ENCODE assay signal across 17 cellular contexts in genomic region chr2:85954918-85955420, GRCh38.
A peak's percentile ranks its signal among the peaks of the same experiment; 100 is the strongest.
DNase-seq lines count a peak whose midpoint lies in the region; ATAC-seq, FAIRE-seq and TF ChIP-seq lines count a peak whose summit lies in the region.
"Had no signal": no experiment of that assay in that cellular context is flagged by ENCODE, and none has a peak within 500 bp of the region (broad histone marks: within the 10 kb centered on the region; RNA-seq: fewer than 3 reads in every experiment).

No MANE protein-coding gene starts in this region.

- no peaks in the 10 kb centered on the region for H3K79me2 ChIP-seq in GM12878 (ENCODE audit: control insufficient read depth, insufficient read depth, low read length)

- H3K27ac ChIP-seq in breast epithelium = peak overlapping the region; percentile 36 to 42
- H3K27ac ChIP-seq in GM12878 (ENCODE audit: control insufficient read depth, insufficient read depth) = no peak overlapping the region
- H3K27ac ChIP-seq: adrenal gland, GM23248 had no signal

- H3K4me3 Mint-ChIP-seq in MCF 10A (ENCODE audit: unreplicated experiment) (no peak overlapping the region), memory B cell (no peak overlapping the region)
- H3K4me3 Mint-ChIP-seq: IgD-negative memory B cell had no signal

- H3K4me1 Mint-ChIP-seq in MCF 10A (ENCODE audit: insufficient read depth, unreplicated experiment) (peaks cover 14% of the 10 kb centered on the region), memory B cell (peaks cover 7% of the 10 kb centered on the region)

- H3K36me3 Mint-ChIP-seq in MCF 10A (ENCODE audit: insufficient read depth, unreplicated experiment) = no peaks in the 10 kb centered on the region
- no peaks in the 10 kb centered on the region for H3K36me3 Mint-ChIP-seq in memory B cell
- H3K36me3 Mint-ChIP-seq: IgD-negative memory B cell had no signal

- POLR2A ChIA-PET in MCF 10A (lab: Yijun Ruan, JAX) (no interaction called here), GM12878 (lab: Charles Lee) (no interaction called here)

- FAIRE-seq in GM12878 (lab: Jason Lieb, UNC) (no peak), urothelium cell line (lab: Jason Lieb, UNC) (no peak)
- FAIRE-seq: endothelial cell of umbilical vein, keratinocyte had no signal

- TF ChIP-seq CTCF in breast epithelium (IDR thresholded peaks at IDR 0.05) (no peak), MCF 10A (IDR thresholded peaks at IDR 0.05; ENCODE audit: unreplicated experiment) (no peak), GM12878 (IDR thresholded peaks at IDR 0.05 in 2 of 3, conservative IDR thresholded peaks at IDR 0.05 in 1 of 3; ENCODE audit: control insufficient read depth in 2 of 3, extremely low read depth in 1 of 3, insufficient read depth in 1 of 3, low read depth in 3 of 3, low read length in 3 of 3) (no peak)

- H3K4me3 ChIP-seq in breast epithelium = no peak overlapping the region
- H3K4me3 ChIP-seq in GM12878 = no peak overlapping the region
- H3K4me3 ChIP-seq: adrenal gland, GM23248 had no signal

- H3K36me3 ChIP-seq in breast epithelium = no peaks in the 10 kb centered on the region
- no peaks in the 10 kb centered on the region for H3K36me3 ChIP-seq in GM12878 (ENCODE audit: control insufficient read depth in 2 of 2, insufficient read depth in 2 of 2, low read length in 1 of 2)
- H3K36me3 ChIP-seq: adrenal gland had no signal

- H4K20me1 ChIP-seq in GM12878 (ENCODE audit: control insufficient read depth, insufficient read depth) = no peaks in the 10 kb centered on the region

- no peak overlapping the region for H3K4me2 ChIP-seq in GM12878 (ENCODE audit: control insufficient read depth, insufficient read depth)

- CTCF ChIA-PET in MCF 10A (lab: Yijun Ruan, JAX) = no interaction called here
- CTCF ChIA-PET in GM12878 (lab: Yijun Ruan, JAX) = interaction anchor here (0.7 kb wide), 2 partner anchors 66 to 125 kb away, joined by 3 read pairs; partner anchors contain the start of gene ST3GAL5

- in situ Hi-C loops in GM12878 (cut with MboI) = no loop called here

- no TSS peak for BruUV-seq in MCF 10A (replicated peaks; lab: Mats Ljungman, UMichigan)
- no TSS peak for BruUV-seq in GM12878 (replicated peaks; lab: Mats Ljungman, UMichigan)

- no peak overlapping the region for H3K9ac ChIP-seq in GM12878 (ENCODE audit: control insufficient read depth, insufficient read depth, low read length)
- H3K9ac ChIP-seq: GM23248 had no signal

- no peaks in the 10 kb centered on the region for H3K4me1 ChIP-seq in breast epithelium
- no peaks in the 10 kb centered on the region for H3K4me1 ChIP-seq in GM12878 (ENCODE audit: control insufficient read depth, insufficient read depth, low read length)

- TF ChIP-seq RAD21 in GM12878 (IDR thresholded peaks at IDR 0.05; ENCODE audit: insufficient read depth, low read depth, low read length) = no peak

- no peak for TF ChIP-seq POLR2A in breast epithelium (IDR thresholded peaks at IDR 0.05)
- TF ChIP-seq POLR2A in GM12878 (IDR thresholded peaks at IDR 0.05; ENCODE audit: low read depth, low read length) = no peak

- 23% methylated on average over 5 of the region's 5 CpGs for WGBS in GM12878 (ENCODE audit: insufficient coverage, insufficient replicate concordance, low lambda C conversion rate, missing lambda C conversion rate)

- H3K9me3 Mint-ChIP-seq in MCF 10A (ENCODE audit: unreplicated experiment) = no peaks in the 10 kb centered on the region
- H3K9me3 Mint-ChIP-seq in memory B cell = no peaks in the 10 kb centered on the region
- H3K9me3 Mint-ChIP-seq: IgD-negative memory B cell had no signal

- intact Hi-C loops in breast epithelium (cut with DNase I; ENCODE audit: low total_unique reads) = no loop called here
- intact Hi-C loops in MCF 10A (cut with micrococcal nuclease) = no loop called here
- intact Hi-C loops in GM12878 (cut with micrococcal nuclease; ENCODE audit: unreplicated experiment) = no loop called here
- intact Hi-C loops in posterior vena cava (cut with DNase I) = no loop called here
- intact Hi-C loops in left cardiac atrium (cut with DNase I) = no loop called here

- RAD21 ChIA-PET in GM12878 (lab: Charles Lee; ENCODE audit: unreplicated experiment) = no interaction called here

- ATAC-seq in GM12878 (no peak), memory B cell (ENCODE audit: low read depth) (no peak), left cardiac atrium (no peak)

- H3K27me3 ChIP-seq in breast epithelium = no peaks in the 10 kb centered on the region
- H3K27me3 ChIP-seq in GM12878 (replicated peaks in 1 of 2; ENCODE audit: control insufficient read depth in 2 of 2, insufficient read depth in 2 of 2, low read length in 1 of 2) = no peaks in the 10 kb centered on the region
- H3K27me3 ChIP-seq: adrenal gland had no signal

- H3K27me3 Mint-ChIP-seq in MCF 10A (ENCODE audit: insufficient read depth, unreplicated experiment) (no peaks in the 10 kb centered on the region), memory B cell (no peaks in the 10 kb centered on the region)
- H3K27me3 Mint-ChIP-seq: IgD-negative memory B cell had no signal

- H2AFZ ChIP-seq in GM12878 (ENCODE audit: control insufficient read depth, low read depth, low read length) = peak overlapping the region; percentile 12; the same call in 1 of the 2 replicates
- H2AFZ ChIP-seq: GM23248 had no signal

- no peak for DNase-seq in breast epithelium (ENCODE audit: low spot score in 2 of 2)
- no peak for DNase-seq in MCF 10A (ENCODE audit: unreplicated experiment)
- no peak for DNase-seq in GM12878 (ENCODE audit: low read depth, low spot score)
- no peak for DNase-seq in memory B cell (ENCODE audit: low spot score in 2 of 2)
- DNase-seq in posterior vena cava (ENCODE audit: low spot score) = no peak
- no peak for DNase-seq in left cardiac atrium
- no peak for DNase-seq in stimulated activated CD4-positive, alpha-beta T cell treated with anti-CD3 and anti-CD28 coated beads, Interleukin-4, amount 100 ng/mL, for 24 hours
- DNase-seq in urothelium cell line (ENCODE audit: low spot score) = no peak
- DNase-seq: activated CD4-positive, alpha-beta T cell treated with anti-CD3 and anti-CD28 coated beads, Interleukin-2, amount 50 U/mL, for 48 hours; adrenal gland; GM23248; retina; SHP77 treated with DMSO at 0.1 percent for 48 hours; T1000 had no signal

- no peak for TF ChIP-seq EP300 in GM12878 (IDR thresholded peaks at IDR 0.05; ENCODE audit: borderline replicate concordance in 1 of 2, control insufficient read depth in 1 of 2, low read depth in 2 of 2, low read length in 2 of 2)

- H3K9me3 ChIP-seq in breast epithelium (no peaks in the 10 kb centered on the region), GM12878 (replicated peaks; ENCODE audit: control insufficient read depth, insufficient read depth, low read length) (no peaks in the 10 kb centered on the region; the same call in 2 of the 3 replicates)
- H3K9me3 ChIP-seq: adrenal gland had no signal

- SMC1A ChIA-PET in GM12878 (lab: Charles Lee; ENCODE audit: uncharacterized antibody, unreplicated experiment) = interaction anchor here (1.0 to 1.8 kb wide), 2 partner anchors 9 to 33 kb away, joined by 3 to 4 read pairs; no protein-coding TSS in a partner anchor

- no peak overlapping the region for H3K27ac Mint-ChIP-seq in MCF 10A (ENCODE audit: low read depth, unreplicated experiment)
- H3K27ac Mint-ChIP-seq in memory B cell = peak overlapping the region; percentile 83
- H3K27ac Mint-ChIP-seq: IgD-negative memory B cell had no signal

TF ChIP-seq in GM12878, 131 proteins besides CTCF, POLR2A, EP300 and RAD21:
- no peak for TF ChIP-seq TCF3 (IDR thresholded peaks at IDR 0.05; ENCODE audit: borderline replicate concordance, insufficient read depth, low read depth, low read length)
- no peak for TF ChIP-seq CHD1 (IDR thresholded peaks at IDR 0.05; ENCODE audit: low read depth, low read length)
- TF ChIP-seq IRF4 (IDR thresholded peaks at IDR 0.05; ENCODE audit: low read depth, low read length) = no peak
- no peak for TF ChIP-seq RB1 (IDR thresholded peaks at IDR 0.05; ENCODE audit: borderline replicate concordance)
- TF ChIP-seq RAD51 (IDR thresholded peaks at IDR 0.05) = no peak
- no peak for TF ChIP-seq CREM (IDR thresholded peaks at IDR 0.05; ENCODE audit: low read depth)
- TF ChIP-seq MLLT1 (IDR thresholded peaks at IDR 0.05) = no peak
- TF ChIP-seq ATF3 (IDR thresholded peaks at IDR 0.05; ENCODE audit: borderline replicate concordance, extremely low read depth, low read depth, low read length) = no peak
- TF ChIP-seq FOS (IDR thresholded peaks at IDR 0.05; ENCODE audit: borderline replicate concordance, extremely low read depth, insufficient read length) = no peak
- no peak for TF ChIP-seq RELB (IDR thresholded peaks at IDR 0.05; ENCODE audit: low read depth)
- TF ChIP-seq RFX5 (IDR thresholded peaks at IDR 0.05; ENCODE audit: low read depth, low read length) = no peak
- TF ChIP-seq ZNF384 (IDR thresholded peaks at IDR 0.05; ENCODE audit: borderline replicate concordance, low read depth, low read length) = no peak
- no peak for TF ChIP-seq SIX5 (IDR thresholded peaks at IDR 0.05; ENCODE audit: low read depth, low read length, severe bottlenecking)
